9 cellular contexts compared by ENCODE assay signal in genomic region chr20:37526238-37526838, GRCh38. TPM values are rescaled to one million over a fixed set of nuclear protein-coding genes. Genes with fewer than 3 reads are reported as not detected.
DNase-seq lines count a peak whose midpoint lies in the region; ATAC-seq and TF ChIP-seq lines count a peak whose summit lies in the region.
"Had no signal": no experiment of that assay in that cellular context is flagged by ENCODE, and none has a peak within 500 bp of the region (broad histone marks: within the 10 kb centered on the region; RNA-seq: fewer than 3 reads in every experiment).

No MANE protein-coding gene starts in this region.

- no peak overlapping the region for H3K27ac ChIP-seq in CD4-positive, alpha-beta T cell (ENCODE audit: low read depth, low read length)
- H3K27ac ChIP-seq in HL-60 (replicated peaks) (peak overlapping the region; percentile 100), substantia nigra (ENCODE audit: low read depth, low read length, poor library complexity, severe bottlenecking) (no peak overlapping the region)

- CTCF ChIA-PET in CD4-positive, alpha-beta T cell (lab: Charles Lee), result no interaction called here
- CTCF ChIA-PET in WTC11 (lab: Charles Lee), result interaction anchor here (1.2 to 2.7 kb wide), 2 partner anchors 21 to 130 kb away, joined by 3 to 12 read pairs; no protein-coding TSS in a partner anchor

- H3K27me3 ChIP-seq in CD4-positive, alpha-beta T cell (ENCODE audit: control insufficient read depth, insufficient read depth, low read length), result no peaks in the 10 kb centered on the region
- H3K27me3 ChIP-seq in HL-60 (ENCODE audit: insufficient read depth, poor library complexity, severe bottlenecking), result no peaks in the 10 kb centered on the region

- H3K4me1 Mint-ChIP-seq in CD4-positive, alpha-beta T cell (ENCODE audit: low read depth), result peaks cover 59% of the 10 kb centered on the region
- peaks cover 58% of the 10 kb centered on the region for H3K4me1 Mint-ChIP-seq in WTC11

- no peaks in the 10 kb centered on the region for H3K9me3 Mint-ChIP-seq in CD4-positive, alpha-beta T cell
- no peaks in the 10 kb centered on the region for H3K9me3 Mint-ChIP-seq in WTC11

- H3K27me3 Mint-ChIP-seq in CD4-positive, alpha-beta T cell, result no peaks in the 10 kb centered on the region
- no peaks in the 10 kb centered on the region; the same call in 1 of the 2 replicates for H3K27me3 Mint-ChIP-seq in WTC11 (ENCODE audit: low read depth)

- peak overlapping the region; percentile 94 for H3K4me3 Mint-ChIP-seq in CD4-positive, alpha-beta T cell
- peak overlapping the region; percentile 87 for H3K4me3 Mint-ChIP-seq in WTC11

- H3K36me3 Mint-ChIP-seq in CD4-positive, alpha-beta T cell (ENCODE audit: low read depth), result peaks cover 27% of the 10 kb centered on the region
- H3K36me3 Mint-ChIP-seq in WTC11, result peaks cover 3% of the 10 kb centered on the region; the same call in 1 of the 2 replicates

- intact Hi-C loops in CD4-positive, alpha-beta T cell (cut with DNase I, micrococcal nuclease), result loop anchor here (2.0 to 5.0 kb wide), 2 partner anchors 332 to 429 kb away; partner anchors contain the start of gene RBL1 (in 1 of the 2)

- TF ChIP-seq CTCF in CD4-positive, alpha-beta T cell (IDR thresholded peaks at IDR 0.05), result no peak
- TF ChIP-seq CTCF in HL-60 (IDR thresholded peaks at IDR 0.05; ENCODE audit: insufficient read depth, low read length), result no peak
- no peak for TF ChIP-seq CTCF in WTC11 (IDR thresholded peaks at IDR 0.05)
- TF ChIP-seq CTCF in fibroblast of villous mesenchyme (IDR thresholded peaks at IDR 0.05; ENCODE audit: insufficient read depth, low read depth, low read length), result no peak
- no peak for TF ChIP-seq CTCF in omental fat pad (IDR thresholded peaks at IDR 0.05)

- no peak for ATAC-seq in CD4-positive, alpha-beta T cell (ENCODE audit: poor library complexity)
- peak; percentile 56 for ATAC-seq in WTC11
- peak; percentile 27 for ATAC-seq in omental fat pad (ENCODE audit: low FRiP score)
- ATAC-seq in HG03045 (IDR thresholded peaks at IDR 0.05; ENCODE audit: unreplicated experiment), result no peak
- ATAC-seq in HG02852 (IDR thresholded peaks at IDR 0.05; ENCODE audit: unreplicated experiment), result no peak

- DNase-seq in CD4-positive, alpha-beta T cell, result peak in 1 of 10 experiments; percentile 19
- peak in 1 of 2 experiments; percentile 18 for DNase-seq in HL-60 (ENCODE audit: low read depth in 1 of 2, low spot score in 1 of 2)
- DNase-seq in WTC11 (ENCODE audit: low spot score), result peak; percentile 78
- DNase-seq in fibroblast of villous mesenchyme (ENCODE audit: low read depth), result peak; percentile 70
- no peak for DNase-seq in omental fat pad (ENCODE audit: low spot score)
- DNase-seq in substantia nigra (lab: John Stamatoyannopoulos, UW), result no peak

- POLR2A ChIA-PET in CD4-positive, alpha-beta T cell (lab: Charles Lee), result interaction anchor here (2.6 to 3.6 kb wide), 2 partner anchors 237 to 348 kb away, joined by 11 to 27 read pairs; partner anchors contain the start of genes MANBAL, MROH8 and RPN2
- POLR2A ChIA-PET in WTC11 (lab: Charles Lee), result interaction anchor here (2.3 kb wide), 1 partner anchor 130 kb away, joined by 8 read pairs; no protein-coding TSS in a partner anchor

- no peaks in the 10 kb centered on the region for H3K9me3 ChIP-seq in CD4-positive, alpha-beta T cell (ENCODE audit: control insufficient read depth, low read length)

- H3K27ac Mint-ChIP-seq in CD4-positive, alpha-beta T cell, result peak overlapping the region; percentile 98
- peak overlapping the region; percentile 93 for H3K27ac Mint-ChIP-seq in WTC11

- H3K4me3 ChIP-seq in HL-60 (replicated peaks; ENCODE audit: insufficient read depth, low read length) (peak overlapping the region; percentile 99), fibroblast of villous mesenchyme (ENCODE audit: low read depth, low read length) (peak overlapping the region; percentile 81)

TF ChIP-seq in WTC11, 78 proteins besides CTCF, POLR2A, EP300 and RAD21 (continues in another document):
- no peak for TF ChIP-seq NR1H2 (CRISPR knock-in tag; IDR thresholded peaks at IDR 0.05)
- no peak for TF ChIP-seq RELA (CRISPR knock-in tag; IDR thresholded peaks at IDR 0.05; ENCODE audit: borderline replicate concordance)
- TF ChIP-seq, protein P1, sequence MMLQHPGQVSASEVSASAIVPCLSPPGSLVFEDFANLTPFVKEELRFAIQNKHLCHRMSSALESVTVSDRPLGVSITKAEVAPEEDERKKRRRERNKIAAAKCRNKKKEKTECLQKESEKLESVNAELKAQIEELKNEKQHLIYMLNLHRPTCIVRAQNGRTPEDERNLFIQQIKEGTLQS (CRISPR knock-in tag; conservative IDR thresholded peaks at IDR 0.05), result no peak
- TF ChIP-seq, protein P2, sequence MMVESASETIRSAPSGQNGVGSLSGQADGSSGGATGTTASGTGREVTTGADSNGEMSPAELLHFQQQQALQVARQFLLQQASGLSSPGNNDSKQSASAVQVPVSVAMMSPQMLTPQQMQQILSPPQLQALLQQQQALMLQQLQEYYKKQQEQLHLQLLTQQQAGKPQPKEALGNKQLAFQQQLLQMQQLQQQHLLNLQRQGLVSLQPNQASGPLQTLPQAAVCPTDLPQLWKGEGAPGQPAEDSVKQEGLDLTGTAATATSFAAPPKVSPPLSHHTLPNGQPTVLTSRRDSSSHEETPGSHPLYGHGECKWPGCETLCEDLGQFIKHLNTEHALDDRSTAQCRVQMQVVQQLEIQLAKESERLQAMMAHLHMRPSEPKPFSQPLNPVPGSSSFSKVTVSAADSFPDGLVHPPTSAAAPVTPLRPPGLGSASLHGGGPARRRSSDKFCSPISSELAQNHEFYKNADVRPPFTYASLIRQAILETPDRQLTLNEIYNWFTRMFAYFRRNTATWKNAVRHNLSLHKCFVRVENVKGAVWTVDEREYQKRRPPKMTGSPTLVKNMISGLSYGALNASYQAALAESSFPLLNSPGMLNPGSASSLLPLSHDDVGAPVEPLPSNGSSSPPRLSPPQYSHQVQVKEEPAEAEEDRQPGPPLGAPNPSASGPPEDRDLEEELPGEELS (CRISPR knock-in tag; IDR thresholded peaks at IDR 0.05), result peak; percentile 83; the same call in 1 of the 2 replicates
- no peak for TF ChIP-seq EMX1 (CRISPR knock-in tag; IDR thresholded peaks at IDR 0.05)
- no peak for TF ChIP-seq NFYB (CRISPR knock-in tag; conservative IDR thresholded peaks at IDR 0.05; ENCODE audit: low read depth)
- TF ChIP-seq, protein P3, sequence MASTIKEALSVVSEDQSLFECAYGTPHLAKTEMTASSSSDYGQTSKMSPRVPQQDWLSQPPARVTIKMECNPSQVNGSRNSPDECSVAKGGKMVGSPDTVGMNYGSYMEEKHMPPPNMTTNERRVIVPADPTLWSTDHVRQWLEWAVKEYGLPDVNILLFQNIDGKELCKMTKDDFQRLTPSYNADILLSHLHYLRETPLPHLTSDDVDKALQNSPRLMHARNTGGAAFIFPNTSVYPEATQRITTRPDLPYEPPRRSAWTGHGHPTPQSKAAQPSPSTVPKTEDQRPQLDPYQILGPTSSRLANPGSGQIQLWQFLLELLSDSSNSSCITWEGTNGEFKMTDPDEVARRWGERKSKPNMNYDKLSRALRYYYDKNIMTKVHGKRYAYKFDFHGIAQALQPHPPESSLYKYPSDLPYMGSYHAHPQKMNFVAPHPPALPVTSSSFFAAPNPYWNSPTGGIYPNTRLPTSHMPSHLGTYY (CRISPR knock-in tag; IDR thresholded peaks at IDR 0.05), result no peak
- TF ChIP-seq NFE2L1 (CRISPR knock-in tag; IDR thresholded peaks at IDR 0.05), result no peak
- no peak for TF ChIP-seq ZNF121 (CRISPR knock-in tag; IDR thresholded peaks at IDR 0.05)
- TF ChIP-seq, protein P4, sequence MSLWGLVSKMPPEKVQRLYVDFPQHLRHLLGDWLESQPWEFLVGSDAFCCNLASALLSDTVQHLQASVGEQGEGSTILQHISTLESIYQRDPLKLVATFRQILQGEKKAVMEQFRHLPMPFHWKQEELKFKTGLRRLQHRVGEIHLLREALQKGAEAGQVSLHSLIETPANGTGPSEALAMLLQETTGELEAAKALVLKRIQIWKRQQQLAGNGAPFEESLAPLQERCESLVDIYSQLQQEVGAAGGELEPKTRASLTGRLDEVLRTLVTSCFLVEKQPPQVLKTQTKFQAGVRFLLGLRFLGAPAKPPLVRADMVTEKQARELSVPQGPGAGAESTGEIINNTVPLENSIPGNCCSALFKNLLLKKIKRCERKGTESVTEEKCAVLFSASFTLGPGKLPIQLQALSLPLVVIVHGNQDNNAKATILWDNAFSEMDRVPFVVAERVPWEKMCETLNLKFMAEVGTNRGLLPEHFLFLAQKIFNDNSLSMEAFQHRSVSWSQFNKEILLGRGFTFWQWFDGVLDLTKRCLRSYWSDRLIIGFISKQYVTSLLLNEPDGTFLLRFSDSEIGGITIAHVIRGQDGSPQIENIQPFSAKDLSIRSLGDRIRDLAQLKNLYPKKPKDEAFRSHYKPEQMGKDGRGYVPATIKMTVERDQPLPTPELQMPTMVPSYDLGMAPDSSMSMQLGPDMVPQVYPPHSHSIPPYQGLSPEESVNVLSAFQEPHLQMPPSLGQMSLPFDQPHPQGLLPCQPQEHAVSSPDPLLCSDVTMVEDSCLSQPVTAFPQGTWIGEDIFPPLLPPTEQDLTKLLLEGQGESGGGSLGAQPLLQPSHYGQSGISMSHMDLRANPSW (CRISPR knock-in tag; conservative IDR thresholded peaks at IDR 0.05; ENCODE audit: low read depth), result no peak
- TF ChIP-seq FOXK1 (CRISPR knock-in tag; IDR thresholded peaks at IDR 0.05), result peak; percentile 90
- no peak for TF ChIP-seq TCF7 (CRISPR knock-in tag; IDR thresholded peaks at IDR 0.05; ENCODE audit: low read depth)
- peak; percentile 45; the same call in 1 of the 2 replicates for TF ChIP-seq ETV6 (CRISPR knock-in tag; IDR thresholded peaks at IDR 0.05)
- TF ChIP-seq PRRX2 (CRISPR knock-in tag; IDR thresholded peaks at IDR 0.05), result no peak
- no peak for TF ChIP-seq JAZF1 (CRISPR knock-in tag; IDR thresholded peaks at IDR 0.05)
- TF ChIP-seq, protein P5, sequence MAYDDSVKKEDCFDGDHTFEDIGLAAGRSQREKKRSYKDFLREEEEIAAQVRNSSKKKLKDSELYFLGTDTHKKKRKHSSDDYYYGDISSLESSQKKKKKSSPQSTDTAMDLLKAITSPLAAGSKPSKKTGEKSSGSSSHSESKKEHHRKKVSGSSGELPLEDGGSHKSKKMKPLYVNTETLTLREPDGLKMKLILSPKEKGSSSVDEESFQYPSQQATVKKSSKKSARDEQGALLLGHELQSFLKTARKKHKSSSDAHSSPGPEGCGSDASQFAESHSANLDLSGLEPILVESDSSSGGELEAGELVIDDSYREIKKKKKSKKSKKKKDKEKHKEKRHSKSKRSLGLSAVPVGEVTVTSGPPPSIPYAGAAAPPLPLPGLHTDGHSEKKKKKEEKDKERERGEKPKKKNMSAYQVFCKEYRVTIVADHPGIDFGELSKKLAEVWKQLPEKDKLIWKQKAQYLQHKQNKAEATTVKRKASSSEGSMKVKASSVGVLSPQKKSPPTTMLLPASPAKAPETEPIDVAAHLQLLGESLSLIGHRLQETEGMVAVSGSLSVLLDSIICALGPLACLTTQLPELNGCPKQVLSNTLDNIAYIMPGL (CRISPR knock-in tag; IDR thresholded peaks at IDR 0.05), result no peak

RNA-seq across cellular contexts. Expression of gene BLCAP, which starts 1.3 kb away (rescaled TPM):
- total RNA-seq in CD4-positive, alpha-beta T cell, result 10 to 100 TPM; 59.4 to 60.1 TPM
- total RNA-seq in WTC11 (2021) (53.5 to 85.6 TPM (median 54.4 TPM) in 3 replicates), fibroblast of villous mesenchyme (37.7 and 55.7 TPM in 2 replicates), omental fat pad (100 to 1,000 TPM in 2 of 4 donors, 10 to 100 TPM in 2; 58.6 to 197 (median 82.1) TPM)

RNA-seq across cellular contexts. Expression of gene NNAT, which starts 5.3 kb away (rescaled TPM):
- total RNA-seq in CD4-positive, alpha-beta T cell, result not detected
- 59.8 to 90.0 TPM (median 61.1 TPM) in 3 replicates for total RNA-seq in WTC11 (2021)
- 1.3 and 1.6 TPM in 2 replicates for total RNA-seq in fibroblast of villous mesenchyme
- 10 to 100 TPM in 3 of 4 donors, 1 to 10 TPM in 1; 7.4 to 44.4 (median 23.2) TPM for total RNA-seq in omental fat pad
- total RNA-seq: T-helper 2 cell treated with Interferon-gamma antibody and Interleukin-4, amounts not matched to agents 100 ng/mL and 5 ng/mL, for 36 hours had no signal

Comparison
In these comparisons a context has a peak if more than half of its experiments do, and no peak if none do; other contexts are left out.
1. ATAC-seq: peak in WTC11 (single experiment) and omental fat pad (single experiment); none in CD4-positive, alpha-beta T cell (single experiment), HG03045 (single experiment) and HG02852 (single experiment).
2. DNase-seq: peak in WTC11 (single experiment) and fibroblast of villous mesenchyme (single experiment); none in omental fat pad (single experiment) and substantia nigra (0 of 49).